Comparison of ENCODE assay signal across 1 cellular context in the genomic region with DNA sequence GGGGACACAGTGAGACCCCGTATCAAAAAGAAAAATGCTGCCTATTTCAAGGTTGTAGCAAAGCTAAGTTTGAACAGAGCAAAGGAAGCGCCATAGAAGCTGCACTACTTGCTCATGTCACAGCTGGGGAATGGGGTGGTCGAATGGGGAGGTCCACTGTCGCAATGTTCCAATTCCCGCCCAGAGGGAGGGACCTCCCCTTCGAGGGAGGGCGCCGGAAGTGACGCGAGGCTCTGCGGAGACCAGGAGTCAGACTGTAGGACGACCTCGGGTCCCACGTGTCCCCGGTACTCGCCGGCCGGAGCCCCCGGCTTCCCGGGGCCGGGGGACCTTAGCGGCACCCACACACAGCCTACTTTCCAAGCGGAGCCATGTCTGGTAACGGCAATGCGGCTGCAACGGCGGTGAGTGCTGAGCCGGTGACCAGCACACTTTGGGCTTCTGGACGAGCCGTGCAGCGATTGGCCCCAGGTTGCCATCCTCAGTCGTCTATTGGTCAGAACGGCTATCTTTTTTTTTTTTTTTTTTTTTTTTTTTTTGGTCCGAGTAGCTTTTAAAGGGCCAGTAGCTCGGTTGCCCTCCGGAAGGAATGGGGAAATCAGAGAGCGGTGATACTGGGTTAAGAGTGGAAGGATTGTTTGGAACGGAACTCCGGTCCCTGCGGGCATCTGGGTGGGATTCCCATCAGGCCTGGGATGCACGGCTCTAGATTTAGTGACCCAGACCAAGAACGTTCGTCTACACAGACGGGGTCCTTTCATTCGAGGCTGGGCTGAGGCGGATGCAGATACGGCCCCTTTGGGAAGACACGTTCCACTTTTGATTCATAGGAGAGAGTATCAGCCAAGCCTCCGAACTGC.
TF ChIP-seq lines count a peak whose summit lies in the region.

Gene HMBS, plus strand, starts transcription at position 219 of the 860 bp plus-strand sequence. Its CDS starts 153 bp downstream, at position 372.

TF ChIP-seq in HepG2, 621 proteins besides CTCF, POLR2A, EP300 and RAD21 (continued from another document and continues in another):
- TF ChIP-seq ZNF407 (CRISPR knock-in tag; IDR thresholded peaks at IDR 0.05; ENCODE audit: not compliant biosample characterization) (peak; percentile 32), FOXC1 (CRISPR knock-in tag; IDR thresholded peaks at IDR 0.05; ENCODE audit: borderline replicate concordance) (peak; percentile 62; the same call in 1 of the 2 replicates), PTBP1 (IDR thresholded peaks at IDR 0.05; ENCODE audit: low read depth, low read length, poor library complexity, severe bottlenecking) (peak; percentile 100), ZNF33B (CRISPR knock-in tag; IDR thresholded peaks at IDR 0.05) (no peak), ZNF850 (CRISPR knock-in tag; conservative IDR thresholded peaks at IDR 0.05) (no peak), PBX2 (CRISPR knock-in tag; IDR thresholded peaks at IDR 0.05) (no peak), ZNF550 (CRISPR knock-in tag; IDR thresholded peaks at IDR 0.05; ENCODE audit: borderline replicate concordance) (no peak), XRCC5 (optimal IDR thresholded peaks at IDR 0.05; ENCODE audit: low read length) (peak; percentile 58), AGO2 (optimal IDR thresholded peaks at IDR 0.05; ENCODE audit: low read depth, low read length) (peak; percentile 84), MED8 (CRISPR knock-in tag; IDR thresholded peaks at IDR 0.05; ENCODE audit: insufficient replicate concordance) (peak; percentile 45), TERF1 (CRISPR knock-in tag; IDR thresholded peaks at IDR 0.05) (no peak), DDIT3 (CRISPR knock-in tag; IDR thresholded peaks at IDR 0.05) (no peak), MIXL1 (CRISPR knock-in tag; IDR thresholded peaks at IDR 0.05) (0 out of 2 replicates have a peak, but pooled peaks have one; percentile 12), ERF (CRISPR knock-in tag; IDR thresholded peaks at IDR 0.05) (peak; percentile 41), POLR2G (IDR thresholded peaks at IDR 0.05; ENCODE audit: low read depth, low read length) (peak; percentile 92), ZNF644 (CRISPR knock-in tag; IDR thresholded peaks at IDR 0.05; ENCODE audit: low read depth) (no peak), MED1 (CRISPR knock-in tag; IDR thresholded peaks at IDR 0.05) (no peak; the same call in 1 of the 2 replicates), ZNF34 (CRISPR knock-in tag; IDR thresholded peaks at IDR 0.05; ENCODE audit: borderline replicate concordance) (no peak), ZNF629 (CRISPR knock-in tag; conservative IDR thresholded peaks at IDR 0.05) (no peak; the same call in 1 of the 2 replicates), ZNF713 (CRISPR knock-in tag; IDR thresholded peaks at IDR 0.05) (no peak)
- TF ChIP-seq, protein P1, sequence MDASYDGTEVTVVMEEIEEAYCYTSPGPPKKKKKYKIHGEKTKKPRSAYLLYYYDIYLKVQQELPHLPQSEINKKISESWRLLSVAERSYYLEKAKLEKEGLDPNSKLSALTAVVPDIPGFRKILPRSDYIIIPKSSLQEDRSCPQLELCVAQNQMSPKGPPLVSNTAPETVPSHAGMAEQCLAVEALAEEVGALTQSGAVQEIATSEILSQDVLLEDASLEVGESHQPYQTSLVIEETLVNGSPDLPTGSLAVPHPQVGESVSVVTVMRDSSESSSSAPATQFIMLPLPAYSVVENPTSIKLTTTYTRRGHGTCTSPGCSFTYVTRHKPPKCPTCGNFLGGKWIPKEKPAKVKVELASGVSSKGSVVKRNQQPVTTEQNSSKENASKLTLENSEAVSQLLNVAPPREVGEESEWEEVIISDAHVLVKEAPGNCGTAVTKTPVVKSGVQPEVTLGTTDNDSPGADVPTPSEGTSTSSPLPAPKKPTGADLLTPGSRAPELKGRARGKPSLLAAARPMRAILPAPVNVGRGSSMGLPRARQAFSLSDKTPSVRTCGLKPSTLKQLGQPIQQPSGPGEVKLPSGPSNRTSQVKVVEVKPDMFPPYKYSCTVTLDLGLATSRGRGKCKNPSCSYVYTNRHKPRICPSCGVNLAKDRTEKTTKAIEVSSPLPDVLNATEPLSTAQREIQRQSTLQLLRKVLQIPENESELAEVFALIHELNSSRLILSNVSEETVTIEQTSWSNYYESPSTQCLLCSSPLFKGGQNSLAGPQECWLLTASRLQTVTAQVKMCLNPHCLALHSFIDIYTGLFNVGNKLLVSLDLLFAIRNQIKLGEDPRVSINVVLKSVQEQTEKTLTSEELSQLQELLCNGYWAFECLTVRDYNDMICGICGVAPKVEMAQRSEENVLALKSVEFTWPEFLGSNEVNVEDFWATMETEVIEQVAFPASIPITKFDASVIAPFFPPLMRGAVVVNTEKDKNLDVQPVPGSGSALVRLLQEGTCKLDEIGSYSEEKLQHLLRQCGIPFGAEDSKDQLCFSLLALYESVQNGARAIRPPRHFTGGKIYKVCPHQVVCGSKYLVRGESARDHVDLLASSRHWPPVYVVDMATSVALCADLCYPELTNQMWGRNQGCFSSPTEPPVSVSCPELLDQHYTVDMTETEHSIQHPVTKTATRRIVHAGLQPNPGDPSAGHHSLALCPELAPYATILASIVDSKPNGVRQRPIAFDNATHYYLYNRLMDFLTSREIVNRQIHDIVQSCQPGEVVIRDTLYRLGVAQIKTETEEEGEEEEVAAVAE (CRISPR knock-in tag; IDR thresholded peaks at IDR 0.05; ENCODE audit: borderline replicate concordance) = peak; percentile 83
- TF ChIP-seq, protein P2, sequence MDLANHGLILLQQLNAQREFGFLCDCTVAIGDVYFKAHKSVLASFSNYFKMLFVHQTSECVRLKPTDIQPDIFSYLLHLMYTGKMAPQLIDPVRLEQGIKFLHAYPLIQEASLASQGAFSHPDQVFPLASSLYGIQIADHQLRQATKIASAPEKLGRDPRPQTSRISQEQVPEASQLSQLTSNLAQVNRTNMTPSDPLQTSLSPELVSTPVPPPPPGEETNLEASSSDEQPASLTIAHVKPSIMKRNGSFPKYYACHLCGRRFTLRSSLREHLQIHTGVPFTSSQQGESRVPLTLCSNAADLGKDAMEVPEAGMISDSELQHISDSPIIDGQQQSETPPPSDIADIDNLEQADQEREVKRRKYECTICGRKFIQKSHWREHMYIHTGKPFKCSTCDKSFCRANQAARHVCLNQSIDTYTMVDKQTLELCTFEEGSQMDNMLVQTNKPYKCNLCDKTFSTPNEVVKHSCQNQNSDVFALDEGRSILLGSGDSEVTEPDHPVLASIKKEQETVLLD (CRISPR knock-in tag; IDR thresholded peaks at IDR 0.05; ENCODE audit: low read depth) = no peak
- TF ChIP-seq, protein P3, sequence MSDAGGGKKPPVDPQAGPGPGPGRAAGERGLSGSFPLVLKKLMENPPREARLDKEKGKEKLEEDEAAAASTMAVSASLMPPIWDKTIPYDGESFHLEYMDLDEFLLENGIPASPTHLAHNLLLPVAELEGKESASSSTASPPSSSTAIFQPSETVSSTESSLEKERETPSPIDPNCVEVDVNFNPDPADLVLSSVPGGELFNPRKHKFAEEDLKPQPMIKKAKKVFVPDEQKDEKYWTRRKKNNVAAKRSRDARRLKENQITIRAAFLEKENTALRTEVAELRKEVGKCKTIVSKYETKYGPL (CRISPR knock-in tag; IDR thresholded peaks at IDR 0.05) = no peak
